In the genomic region with DNA sequence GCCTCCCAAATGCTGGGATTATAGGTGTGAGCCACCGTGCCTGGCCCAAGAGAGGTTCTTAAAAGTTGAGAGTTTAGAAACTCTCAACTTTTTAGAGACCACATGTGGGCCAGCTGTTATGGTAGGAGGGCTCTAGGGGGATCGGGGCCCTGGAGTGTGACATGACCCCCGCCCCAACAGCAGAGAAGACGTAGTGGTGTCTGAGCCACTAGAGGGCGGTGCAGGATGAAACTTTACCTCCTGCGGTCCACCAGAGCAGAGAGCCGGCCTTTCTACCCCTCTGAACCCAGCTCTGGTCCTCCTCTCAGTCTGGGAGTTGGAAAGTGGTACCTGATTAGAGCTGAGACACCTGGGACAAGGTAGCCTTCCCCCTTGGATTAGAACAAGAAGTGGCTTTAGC, we compare ENCODE assay signal across 9 cellular contexts. TPM values are rescaled to one million over a fixed set of nuclear protein-coding genes. Genes with fewer than 3 reads are reported as not detected.
DNase-seq lines count a peak whose midpoint lies in the region; ATAC-seq and TF ChIP-seq lines count a peak whose summit lies in the region.
"Had no signal": no experiment of that assay in that cellular context is flagged by ENCODE, and none has a peak within 500 bp of the region (broad histone marks: within the 10 kb centered on the region; RNA-seq: fewer than 3 reads in every experiment).

No MANE protein-coding gene starts in this region.

- H3K36me3 Mint-ChIP-seq in CD4-positive, alpha-beta memory T cell: peaks cover 53 to 77% of the 10 kb centered on the region in 2 donors
- peaks cover 47% of the 10 kb centered on the region for H3K36me3 Mint-ChIP-seq in neural progenitor cell

- H3K9ac ChIP-seq in neural progenitor cell: no peak overlapping the region

- H3K9me3 ChIP-seq in CD4-positive, alpha-beta memory T cell (ENCODE audit: control insufficient read depth in 1 of 2, low read length in 2 of 2): no peaks in the 10 kb centered on the region
- no peaks in the 10 kb centered on the region for H3K9me3 ChIP-seq in neural progenitor cell (ENCODE audit: low read depth)
- H3K9me3 ChIP-seq in vagina: no peaks in the 10 kb centered on the region

- no peaks in the 10 kb centered on the region for H3K9me3 Mint-ChIP-seq in CD4-positive, alpha-beta memory T cell
- H3K9me3 Mint-ChIP-seq in neural progenitor cell: no peaks in the 10 kb centered on the region
- H3K9me3 Mint-ChIP-seq: natural killer cell treated with Interleukin-12 subunit alpha and Interleukin-12 subunit beta and Interleukin-15 and Interleukin-18, amount 100 ng/mL, for 72 hours had no signal

- H3K27ac ChIP-seq in CD4-positive, alpha-beta memory T cell (ENCODE audit: low read depth, low read length): no peak overlapping the region
- no peak overlapping the region for H3K27ac ChIP-seq in HL-60 (replicated peaks)
- no peak overlapping the region for H3K27ac ChIP-seq in neural progenitor cell
- no peak overlapping the region for H3K27ac ChIP-seq in vagina

- peaks cover 11% of the 10 kb centered on the region for H3K4me1 ChIP-seq in CD4-positive, alpha-beta memory T cell (ENCODE audit: insufficient read depth, low read length)
- H3K4me1 ChIP-seq in neural progenitor cell (peaks cover 5% of the 10 kb centered on the region), vagina (no peaks in the 10 kb centered on the region)

- peaks cover 63% of the 10 kb centered on the region for H3K36me3 ChIP-seq in CD4-positive, alpha-beta memory T cell (ENCODE audit: insufficient read depth, low read length)
- H3K36me3 ChIP-seq in neural progenitor cell (no peaks in the 10 kb centered on the region), vagina (peaks cover 0 to 81% of the 10 kb centered on the region in 2 donors)

- H4K20me1 ChIP-seq in neural progenitor cell (ENCODE audit: low read depth): no peaks in the 10 kb centered on the region

- H3K27me3 ChIP-seq in CD4-positive, alpha-beta memory T cell (ENCODE audit: insufficient read depth, low read length): no peaks in the 10 kb centered on the region
- no peaks in the 10 kb centered on the region for H3K27me3 ChIP-seq in HL-60 (ENCODE audit: insufficient read depth, poor library complexity, severe bottlenecking)
- H3K27me3 ChIP-seq in neural progenitor cell: no peaks in the 10 kb centered on the region
- H3K27me3 ChIP-seq in vagina: no peaks in the 10 kb centered on the region

- H3K4me3 Mint-ChIP-seq in CD4-positive, alpha-beta memory T cell: no peak overlapping the region
- H3K4me3 Mint-ChIP-seq in neural progenitor cell: peak overlapping the region; percentile 30
- H3K4me3 Mint-ChIP-seq: natural killer cell treated with Interleukin-12 subunit alpha and Interleukin-12 subunit beta and Interleukin-15 and Interleukin-18, amount 100 ng/mL, for 72 hours had no signal

- intact Hi-C loops in CD4-positive, alpha-beta memory T cell (cut with micrococcal nuclease): loop anchor here (1.0 kb wide), 1 partner anchor 96 kb away; no protein-coding TSS in a partner anchor
- intact Hi-C loops in vagina (cut with DNase I): loop anchor here (5.0 kb wide), 1 partner anchor 39 kb away; no protein-coding TSS in a partner anchor

- peak overlapping the region in 2 of 7 donors; percentile 12 to 47 for H3K27ac Mint-ChIP-seq in CD4-positive, alpha-beta memory T cell
- H3K27ac Mint-ChIP-seq in neural progenitor cell: no peak overlapping the region
- H3K27ac Mint-ChIP-seq: natural killer cell treated with Interleukin-12 subunit alpha and Interleukin-12 subunit beta and Interleukin-15 and Interleukin-18, amount 100 ng/mL, for 72 hours had no signal

- H3K27me3 Mint-ChIP-seq in CD4-positive, alpha-beta memory T cell: no peaks in the 10 kb centered on the region
- peaks cover 9% of the 10 kb centered on the region for H3K27me3 Mint-ChIP-seq in neural progenitor cell (ENCODE audit: insufficient read depth, low read depth)
- H3K27me3 Mint-ChIP-seq: natural killer cell treated with Interleukin-12 subunit alpha and Interleukin-12 subunit beta and Interleukin-15 and Interleukin-18, amount 100 ng/mL, for 72 hours had no signal

- H3F3A ChIP-seq in neural progenitor cell (ENCODE audit: low read depth): no peaks in the 10 kb centered on the region

- H3K4me3 ChIP-seq in CD4-positive, alpha-beta memory T cell (ENCODE audit: low read length in 2 of 2): no peak overlapping the region
- no peak overlapping the region for H3K4me3 ChIP-seq in HL-60 (replicated peaks; ENCODE audit: insufficient read depth, low read length)
- H3K4me3 ChIP-seq in neural progenitor cell: no peak overlapping the region
- no peak overlapping the region for H3K4me3 ChIP-seq in vagina

- POLR2A ChIA-PET in CD4-positive, alpha-beta memory T cell (lab: Charles Lee; ENCODE audit: partially characterized antibody): interaction anchor here (0.7 to 0.8 kb wide), 2 partner anchors 19 to 47 kb away, joined by 3 read pairs; no protein-coding TSS in a partner anchor

- no peak overlapping the region for H3K4me2 ChIP-seq in neural progenitor cell

- no peak overlapping the region for H2AFZ ChIP-seq in neural progenitor cell (replicated peaks)

- TF ChIP-seq POLR2A in vagina (IDR thresholded peaks at IDR 0.05): no peak

- CTCF ChIA-PET in CD4-positive, alpha-beta memory T cell (lab: Charles Lee; ENCODE audit: partially characterized antibody): interaction anchor here (0.8 to 4.1 kb wide), 13 partner anchors 8 to 128 kb away, joined by 3 to 22 read pairs (median 4); partner anchors contain the start of genes CDK5RAP3 and PNPO

- no peak for ATAC-seq in HG02981 (IDR thresholded peaks at IDR 0.05; ENCODE audit: unreplicated experiment)

- peak in 4 of 5 donors; percentile 33 to 48 (median 40) for DNase-seq in CD4-positive, alpha-beta memory T cell
- DNase-seq in HL-60 (ENCODE audit: low read depth in 1 of 2, low spot score in 1 of 2): peak in 1 of 2 experiments; percentile 44
- peak; percentile 42 for DNase-seq in NOMO-1 treated with DMSO at 0.1 percent for 48 hours (lab: John Stamatoyannopoulos, UW; ENCODE audit: unreplicated experiment)
- DNase-seq in activated T-cell treated with anti-CD3 and anti-CD28 coated beads, Interleukin-2, amount 50 U/mL, for 1 hour: peak; percentile 51
- DNase-seq in fibroblast of gingiva (ENCODE audit: low read depth): peak; percentile 40
- peak; percentile 91 for DNase-seq in neural progenitor cell (ENCODE audit: low spot score)
- no peak for DNase-seq in vagina (ENCODE audit: extremely low spot score in 2 of 2)

- TF ChIP-seq CTCF in HL-60 (IDR thresholded peaks at IDR 0.05; ENCODE audit: insufficient read depth, low read length): peak; percentile 35
- peak; percentile 89 for TF ChIP-seq CTCF in neural progenitor cell (IDR thresholded peaks at IDR 0.05)
- TF ChIP-seq CTCF in vagina (IDR thresholded peaks at IDR 0.05): peak in 2 of 3 experiments; percentile 58 to 64

- H3K79me2 ChIP-seq in neural progenitor cell (ENCODE audit: low read depth): no peaks in the 10 kb centered on the region

- H3K4me1 Mint-ChIP-seq in CD4-positive, alpha-beta memory T cell: peaks cover 1 to 19% (median 10%) of the 10 kb centered on the region in 4 donors
- peaks cover 26% of the 10 kb centered on the region for H3K4me1 Mint-ChIP-seq in neural progenitor cell

RNA-seq across cellular contexts. Expression of gene CDK5RAP3, which starts 7.4 kb away (rescaled TPM):
- total RNA-seq in CD4-positive, alpha-beta memory T cell: 100 to 1,000 TPM; 340 to 343 TPM
- polyA plus RNA-seq in CD4-positive, alpha-beta memory T cell: 10 to 100 TPM; 75.1 to 99.2 TPM
- total RNA-seq in neural progenitor cell (ENCODE audit: low replicate concordance) (104 and 168 TPM in 2 replicates), vagina (144 TPM)

RNA-seq across cellular contexts. Expression of gene PRR15L, which starts 20.6 kb away (rescaled TPM):
- total RNA-seq in CD4-positive, alpha-beta memory T cell: not detected
- under 1 TPM in 1 of 2 donors, not detected in 1; 0.11 TPM for polyA plus RNA-seq in CD4-positive, alpha-beta memory T cell
- total RNA-seq in neural progenitor cell (ENCODE audit: low replicate concordance) (not detected in 2 replicates), vagina (2.2 TPM)
- total RNA-seq: natural killer cell treated with Interleukin-12 subunit alpha and Interleukin-12 subunit beta and Interleukin-15 and Interleukin-18, amount 100 ng/mL, for 72 hours had no signal

RNA-seq across cellular contexts. Expression of gene PNPO, which starts 37.0 kb away (rescaled TPM):
- total RNA-seq in CD4-positive, alpha-beta memory T cell: 10 to 100 TPM; 12.1 TPM
- 10 to 100 TPM; 19.9 to 23.4 TPM for polyA plus RNA-seq in CD4-positive, alpha-beta memory T cell
- 8.0 and 9.1 TPM in 2 replicates for total RNA-seq in neural progenitor cell (ENCODE audit: low replicate concordance)
- 42.7 TPM for total RNA-seq in vagina

RNA-seq across cellular contexts. Expression of gene COPZ2, which starts 59.3 kb away (rescaled TPM):
- 1 to 10 TPM; 1.9 to 2.0 TPM for total RNA-seq in CD4-positive, alpha-beta memory T cell
- 1 to 10 TPM; 1.6 to 1.9 TPM for polyA plus RNA-seq in CD4-positive, alpha-beta memory T cell
- total RNA-seq in neural progenitor cell (ENCODE audit: low replicate concordance) (0.30 and 0.74 TPM in 2 replicates), vagina (34.4 TPM)

Comparison
In these comparisons a context has a peak if more than half of its experiments do, and no peak if none do; other contexts are left out.
1. DNase-seq: peak in CD4-positive, alpha-beta memory T cell (4 of 5), NOMO-1 treated with DMSO at 0.1 percent for 48 hours (single experiment), activated T-cell treated with anti-CD3 and anti-CD28 coated beads, Interleukin-2, amount 50 U/mL, for 1 hour (single experiment), fibroblast of gingiva (single experiment) and neural progenitor cell (single experiment); none in vagina (0 of 2).
2. CTCF ChIP-seq: peak in every context shown above with its lines; median percentile 89 in neural progenitor cell; 61 in vagina; 35 in HL-60.